In genomic region chr12:121116318-121117225, GRCh38 we compare ENCODE assay signal across 1 cellular context.
A peak's percentile ranks its signal among the peaks of the same experiment; 100 is the strongest.
TF ChIP-seq lines count a peak whose summit lies in the region.

No MANE protein-coding gene starts in this region.

TF ChIP-seq in HepG2, 621 proteins besides CTCF, POLR2A, EP300 and RAD21 (continued from another document):
- TF ChIP-seq, protein P1, sequence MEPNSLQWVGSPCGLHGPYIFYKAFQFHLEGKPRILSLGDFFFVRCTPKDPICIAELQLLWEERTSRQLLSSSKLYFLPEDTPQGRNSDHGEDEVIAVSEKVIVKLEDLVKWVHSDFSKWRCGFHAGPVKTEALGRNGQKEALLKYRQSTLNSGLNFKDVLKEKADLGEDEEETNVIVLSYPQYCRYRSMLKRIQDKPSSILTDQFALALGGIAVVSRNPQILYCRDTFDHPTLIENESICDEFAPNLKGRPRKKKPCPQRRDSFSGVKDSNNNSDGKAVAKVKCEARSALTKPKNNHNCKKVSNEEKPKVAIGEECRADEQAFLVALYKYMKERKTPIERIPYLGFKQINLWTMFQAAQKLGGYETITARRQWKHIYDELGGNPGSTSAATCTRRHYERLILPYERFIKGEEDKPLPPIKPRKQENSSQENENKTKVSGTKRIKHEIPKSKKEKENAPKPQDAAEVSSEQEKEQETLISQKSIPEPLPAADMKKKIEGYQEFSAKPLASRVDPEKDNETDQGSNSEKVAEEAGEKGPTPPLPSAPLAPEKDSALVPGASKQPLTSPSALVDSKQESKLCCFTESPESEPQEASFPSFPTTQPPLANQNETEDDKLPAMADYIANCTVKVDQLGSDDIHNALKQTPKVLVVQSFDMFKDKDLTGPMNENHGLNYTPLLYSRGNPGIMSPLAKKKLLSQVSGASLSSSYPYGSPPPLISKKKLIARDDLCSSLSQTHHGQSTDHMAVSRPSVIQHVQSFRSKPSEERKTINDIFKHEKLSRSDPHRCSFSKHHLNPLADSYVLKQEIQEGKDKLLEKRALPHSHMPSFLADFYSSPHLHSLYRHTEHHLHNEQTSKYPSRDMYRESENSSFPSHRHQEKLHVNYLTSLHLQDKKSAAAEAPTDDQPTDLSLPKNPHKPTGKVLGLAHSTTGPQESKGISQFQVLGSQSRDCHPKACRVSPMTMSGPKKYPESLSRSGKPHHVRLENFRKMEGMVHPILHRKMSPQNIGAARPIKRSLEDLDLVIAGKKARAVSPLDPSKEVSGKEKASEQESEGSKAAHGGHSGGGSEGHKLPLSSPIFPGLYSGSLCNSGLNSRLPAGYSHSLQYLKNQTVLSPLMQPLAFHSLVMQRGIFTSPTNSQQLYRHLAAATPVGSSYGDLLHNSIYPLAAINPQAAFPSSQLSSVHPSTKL (CRISPR knock-in tag; IDR thresholded peaks at IDR 0.05): peak; percentile 71
- TF ChIP-seq SMC3 (IDR thresholded peaks at IDR 0.05; ENCODE audit: low read length) (0 out of 2 replicates have a peak, but pooled peaks have one; percentile 10), IRF2 (CRISPR knock-in tag; IDR thresholded peaks at IDR 0.05) (no peak)
